In genomic region chr2:21019678-21020021, GRCh38 we compare ENCODE assay signal across 9 cellular contexts. TPM values are rescaled to one million over a fixed set of nuclear protein-coding genes. Genes with fewer than 3 reads are reported as not detected.
"Had no signal": no experiment of that assay in that cellular context is flagged by ENCODE, and none has a peak within 500 bp of the region (broad histone marks: within the 10 kb centered on the region; RNA-seq: fewer than 3 reads in every experiment).

No MANE protein-coding gene starts in this region.

- H3K4me3 ChIP-seq: GM12878 had no signal

- FAIRE-seq: G401.6, GM12878, GM12891, GM12892, GM18507, GM19239 had no signal

- ATAC-seq: GM12878 had no signal

- DNase-seq: GDM1, GF-D8 had no signal

RNA-seq across cellular contexts. Expression of gene APOB, which starts 24.2 kb away (rescaled TPM):
- total RNA-seq: G401 had no signal
- polyA plus RNA-seq: GM12878 had no signal
